In genomic region chr6:155398221-155398620, GRCh38 we compare ENCODE assay signal across 11 cellular contexts. TPM values are rescaled to one million over a fixed set of nuclear protein-coding genes. Genes with fewer than 3 reads are reported as not detected.
"Had no signal": no experiment of that assay in that cellular context is flagged by ENCODE, and none has a peak within 500 bp of the region (broad histone marks: within the 10 kb centered on the region; RNA-seq: fewer than 3 reads in every experiment).

No MANE protein-coding gene starts in this region.

- H2AFZ ChIP-seq: GM23248 had no signal

- H3K9me3 ChIP-seq: HAP-1 had no signal

- H3K9ac ChIP-seq: GM23248 had no signal

- H3K27ac ChIP-seq: GM23248 had no signal

- H3K36me3 ChIP-seq: HAP-1 had no signal

- H3K9me3 Mint-ChIP-seq: HFFc6 had no signal

- DNase-seq: GM23248, GOT3, H7, HFFc6, KG1 had no signal

- H3K4me1 ChIP-seq: HAP-1 had no signal

- H3K4me3 Mint-ChIP-seq: HFFc6 had no signal

- H3K27ac Mint-ChIP-seq: HFFc6 had no signal

- ATAC-seq: HCT116, K562 had no signal

- FAIRE-seq: HTR-8/SVneo, K562 had no signal

- H3K4me3 ChIP-seq: GM23248, HAP-1, K562 had no signal

RNA-seq across cellular contexts. Expression of gene NOX3, which starts 57.4 kb away (rescaled TPM):
- total RNA-seq: GM23248, H4, H7, HFFc6, HT-29, K562 had no signal
- polyA plus RNA-seq: GM23248, K562 had no signal
